In the genomic region with DNA sequence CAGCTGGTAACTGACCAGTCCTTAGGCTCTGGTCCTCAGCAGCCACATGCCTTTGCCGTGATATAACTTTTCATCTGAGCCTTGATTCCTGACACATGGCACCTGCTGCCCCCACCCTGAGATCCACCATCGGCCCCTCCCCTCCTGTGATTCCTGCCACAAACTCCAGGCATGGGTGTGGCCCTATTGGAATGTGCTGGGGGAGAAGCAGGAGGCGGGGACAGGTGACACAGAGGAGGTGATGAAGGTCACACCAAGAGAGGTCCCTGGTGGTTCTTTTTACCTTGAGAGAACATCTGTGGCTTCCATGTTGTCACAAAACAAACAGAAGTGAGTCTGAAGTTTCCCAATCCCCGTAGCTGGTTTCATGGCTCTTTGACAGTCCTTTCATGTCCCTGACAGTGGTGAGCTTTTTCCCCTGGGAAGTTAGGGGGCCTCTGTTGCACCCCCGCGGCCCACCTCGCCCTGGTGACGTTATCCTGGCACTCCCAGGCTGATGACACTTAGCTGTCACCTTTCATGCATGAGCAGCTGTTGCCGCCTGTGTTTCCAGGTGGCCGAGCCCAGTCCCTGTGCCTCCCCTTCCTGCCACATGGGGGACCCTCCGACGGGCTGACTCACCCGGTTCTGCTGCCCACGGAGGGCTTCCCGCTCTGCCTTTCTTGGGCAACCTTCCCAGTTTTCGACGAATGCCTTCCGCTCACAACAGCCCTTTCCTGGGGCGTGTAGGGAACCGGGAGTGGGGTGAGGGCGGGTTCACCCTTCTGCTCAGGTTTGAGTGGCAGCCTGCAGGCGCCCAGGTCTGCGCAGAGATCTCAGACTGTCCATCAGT, we compare ENCODE assay signal across 1 cellular context.
TF ChIP-seq lines count a peak whose summit lies in the region.

No MANE protein-coding gene starts in this region.

TF ChIP-seq in HEK293, 187 proteins besides CTCF, POLR2A, EP300 and RAD21 (continued from another document):
- TF ChIP-seq PATZ1 (tag by site-specific recombination; IDR thresholded peaks at IDR 0.05) (0 out of 2 replicates have a peak, but pooled peaks have one; percentile 21), PRDM10 (tag by site-specific recombination; IDR thresholded peaks at IDR 0.05) (peak; percentile 48; the same call in 1 of the 2 replicates), ZNF398 (tag by site-specific recombination; IDR thresholded peaks at IDR 0.05) (peak; percentile 34; the same call in 1 of the 2 replicates), ZBTB8A (tag by site-specific recombination; IDR thresholded peaks at IDR 0.05) (peak; percentile 81), SCRT2 (tag by site-specific recombination; IDR thresholded peaks at IDR 0.05) (peak; percentile 41; the same call in 1 of the 2 replicates)
